ENCODE assay signal across 8 cellular contexts in genomic region chr5:159915913-159916840, GRCh38. TPM values are rescaled to one million over a fixed set of nuclear protein-coding genes. Genes with fewer than 3 reads are reported as not detected.
A peak's percentile ranks its signal among the peaks of the same experiment; 100 is the strongest.
DNase-seq lines count a peak whose midpoint lies in the region; ATAC-seq, FAIRE-seq and TF ChIP-seq lines count a peak whose summit lies in the region.

TSS of gene ADRA1B (plus strand) at chr5:159916482. CDS start at chr5:159916906, 424 bp downstream.

- H3K23ac ChIP-seq in trophoblast cell (ENCODE audit: low read length): no peak within 1 kb of the TSS

- no peak within 1 kb of the TSS for H3K9ac ChIP-seq in trophoblast cell (ENCODE audit: low read length)

- no peaks in the 10 kb centered on the region for H3K9me3 Mint-ChIP-seq in activated naive CD4-positive, alpha-beta T cell treated with anti-CD3 and anti-CD28 coated beads, Interleukin-2, amount 50 U/mL, for 24 hours

- H3K79me2 ChIP-seq in PC-9 (ENCODE audit: low read depth) (peaks cover 49% of the 10 kb centered on the region), trophoblast cell (ENCODE audit: control insufficient read depth, insufficient read depth, low read length, poor library complexity) (no peaks in the 10 kb centered on the region)

- intact Hi-C loops in PC-9 (cut with micrococcal nuclease; ENCODE audit: unreplicated experiment): loop anchor here (1.0 to 10.0 kb wide), 8 partner anchors 71 to 759 kb away; no protein-coding TSS in a partner anchor

- H3K4me2 ChIP-seq in PC-9 (peak within 1 kb of the TSS; percentile 97), trophoblast cell (ENCODE audit: low read length) (peak within 1 kb of the TSS; percentile 66)

- no peaks in the 10 kb centered on the region for H3K36me3 ChIP-seq in HEK293 (ENCODE audit: control insufficient read depth in 2 of 2, insufficient read depth in 1 of 2, low read length in 2 of 2)
- H3K36me3 ChIP-seq in PC-9 (ENCODE audit: low read depth): no peaks in the 10 kb centered on the region
- no peaks in the 10 kb centered on the region for H3K36me3 ChIP-seq in cardiac muscle cell
- H3K36me3 ChIP-seq in trophoblast cell (ENCODE audit: control insufficient read depth in 1 of 2, insufficient read depth in 2 of 2, low read length in 2 of 2): no peaks in the 10 kb centered on the region

- no peaks in the 10 kb centered on the region for H3K9me3 ChIP-seq in HEK293 (ENCODE audit: control insufficient read depth, insufficient read depth, low read depth, low read length)
- no peaks in the 10 kb centered on the region for H3K9me3 ChIP-seq in PC-9 (ENCODE audit: insufficient read depth, low read depth)
- no peaks in the 10 kb centered on the region for H3K9me3 ChIP-seq in cardiac muscle cell (ENCODE audit: low read depth)
- peaks cover 5% of the 10 kb centered on the region for H3K9me3 ChIP-seq in trophoblast cell (ENCODE audit: insufficient read depth, low read depth, low read length)

- POLR2A ChIA-PET in HEK293 (lab: Yijun Ruan, JAX) (interaction anchor here (0.7 kb wide), 1 partner anchor 71 kb away, joined by 3 read pairs; no protein-coding TSS in a partner anchor), PC-9 (lab: Charles Lee; ENCODE audit: unreplicated experiment) (interaction anchor here (0.6 to 0.7 kb wide), 2 partner anchors 65 to 591 kb away, joined by 3 to 15 read pairs; no protein-coding TSS in a partner anchor)

- peak within 1 kb of the TSS; percentile 41 for H3K4me3 ChIP-seq in HEK293 (ENCODE audit: low read depth, low read length)
- peak within 1 kb of the TSS; percentile 64 for H3K4me3 ChIP-seq in PC-9
- peak within 1 kb of the TSS; percentile 39 for H3K4me3 ChIP-seq in cardiac muscle cell
- peak within 1 kb of the TSS; percentile 60 for H3K4me3 ChIP-seq in trophoblast cell (ENCODE audit: low read depth, low read length)

- peaks cover 39% of the 10 kb centered on the region for H3K27me3 Mint-ChIP-seq in activated naive CD4-positive, alpha-beta T cell treated with anti-CD3 and anti-CD28 coated beads, Interleukin-2, amount 50 U/mL, for 24 hours

- H3K4me1 ChIP-seq in HEK293 (ENCODE audit: control insufficient read depth, insufficient read depth, low read length) (no peaks in the 10 kb centered on the region; the same call in 1 of the 2 replicates), PC-9 (replicated peaks; ENCODE audit: insufficient read depth) (peaks cover 94% of the 10 kb centered on the region), cardiac muscle cell (ENCODE audit: low read depth) (peaks cover 10% of the 10 kb centered on the region), trophoblast cell (ENCODE audit: control insufficient read depth in 1 of 2, insufficient read depth in 2 of 2, low read length in 2 of 2) (peaks cover 16 to 32% of the 10 kb centered on the region in 2 experiments)

- H3K14ac ChIP-seq in trophoblast cell (ENCODE audit: low read length): no peak within 1 kb of the TSS

- peak within 1 kb of the TSS; percentile 49 for H3K27ac Mint-ChIP-seq in activated naive CD4-positive, alpha-beta T cell treated with anti-CD3 and anti-CD28 coated beads, Interleukin-2, amount 50 U/mL, for 24 hours

- FAIRE-seq in urothelium cell line (lab: Jason Lieb, UNC): peak; percentile 53

- CTCF ChIA-PET in HEK293 (lab: Yijun Ruan, JAX) (interaction anchor here (0.6 to 5.7 kb wide), 12 partner anchors 42 to 852 kb away, joined by 3 to 43 read pairs (median 4); no protein-coding TSS in a partner anchor), PC-9 (lab: Charles Lee) (interaction anchor here (0.6 to 1.3 kb wide), 13 partner anchors 12 to 665 kb away, joined by 3 to 31 read pairs (median 4); no protein-coding TSS in a partner anchor)

- TF ChIP-seq CTCF in HEK293 (tag by site-specific recombination; IDR thresholded peaks at IDR 0.05) (peak; percentile 31; the same call in 1 of the 2 replicates), PC-9 (conservative IDR thresholded peaks at IDR 0.05) (peak; percentile 51), cardiac muscle cell (IDR thresholded peaks at IDR 0.05; ENCODE audit: low read depth, low read length) (peak; percentile 52)

- H4K12ac ChIP-seq in trophoblast cell (ENCODE audit: low read depth, low read length): peak within 1 kb of the TSS; percentile 31

- peak within 1 kb of the TSS; percentile 3 for H2BK5ac ChIP-seq in trophoblast cell (ENCODE audit: low read depth, low read length, poor library complexity)

- no CpG with 5 or more reads among the region's 81 CpGs for WGBS in trophoblast cell (ENCODE audit: extremely low coverage, insufficient coverage, insufficient read length)

- H3K36me3 Mint-ChIP-seq in activated naive CD4-positive, alpha-beta T cell treated with anti-CD3 and anti-CD28 coated beads, Interleukin-2, amount 50 U/mL, for 24 hours: no peaks in the 10 kb centered on the region

- H4K91ac ChIP-seq in trophoblast cell (ENCODE audit: low read depth, low read length): peak within 1 kb of the TSS; percentile 71

- H3K27me3 ChIP-seq in PC-9 (ENCODE audit: insufficient read depth, low read depth) (no peaks in the 10 kb centered on the region), cardiac muscle cell (no peaks in the 10 kb centered on the region), trophoblast cell (ENCODE audit: insufficient read depth, low read length) (no peaks in the 10 kb centered on the region)

- no peaks in the 10 kb centered on the region for H3K9me2 ChIP-seq in PC-9 (ENCODE audit: insufficient read depth)

- ATAC-seq in GM18520 (IDR thresholded peaks at IDR 0.05; ENCODE audit: unreplicated experiment): no peak

- peak within 1 kb of the TSS; percentile 75 for H2AFZ ChIP-seq in PC-9
- H2AFZ ChIP-seq in trophoblast cell (ENCODE audit: insufficient read depth, low read length, poor library complexity): peak within 1 kb of the TSS; percentile 2

- H3K27ac ChIP-seq in HEK293 (ENCODE audit: extremely low read depth, low read depth, low read length) (peak within 1 kb of the TSS; percentile 7; the same call in 1 of the 2 replicates), PC-9 (peak within 1 kb of the TSS; percentile 100), cardiac muscle cell (no peak within 1 kb of the TSS), trophoblast cell (ENCODE audit: low read depth, low read length) (peak within 1 kb of the TSS; percentile 22)

- H2AK5ac ChIP-seq in trophoblast cell (ENCODE audit: low read length): no peak within 1 kb of the TSS

- peak within 1 kb of the TSS; percentile 71 for H3K18ac ChIP-seq in trophoblast cell (ENCODE audit: low read length)

- H4K20me1 ChIP-seq in PC-9 (ENCODE audit: insufficient read depth): 0 out of 2 replicates have a peak, but pooled peaks cover 5% of the 10 kb centered on the region

- H3K4me1 Mint-ChIP-seq in activated naive CD4-positive, alpha-beta T cell treated with anti-CD3 and anti-CD28 coated beads, Interleukin-2, amount 50 U/mL, for 24 hours: peaks cover 11% of the 10 kb centered on the region

- H3K4me3 Mint-ChIP-seq in activated naive CD4-positive, alpha-beta T cell treated with anti-CD3 and anti-CD28 coated beads, Interleukin-2, amount 50 U/mL, for 24 hours: peak within 1 kb of the TSS; percentile 73

- peak within 1 kb of the TSS; percentile 39 for H4K8ac ChIP-seq in trophoblast cell (ENCODE audit: low read depth, low read length)

- H2BK12ac ChIP-seq in trophoblast cell (ENCODE audit: low read length): peak within 1 kb of the TSS; percentile 16

- H3K4ac ChIP-seq in trophoblast cell (ENCODE audit: low read depth, low read length): no peak within 1 kb of the TSS

- H3F3A ChIP-seq in PC-9 (ENCODE audit: insufficient read depth, low read depth): peaks cover 32% of the 10 kb centered on the region

- BruUV-seq in PC-9 (replicated peaks; lab: Mats Ljungman, UMichigan): TSS peak; percentile 51

- H2BK120ac ChIP-seq in trophoblast cell (ENCODE audit: insufficient read depth, low read length, poor library complexity): peak within 1 kb of the TSS; percentile 18

- DNase-seq in DMS114 treated with DMSO at 0.1 percent for 48 hours (lab: John Stamatoyannopoulos, UW; ENCODE audit: unreplicated experiment) (peak; percentile 5), PC-9 (peak; percentile 45 to 87), cardiac muscle cell (ENCODE audit: low read depth in 1 of 2, low spot score in 1 of 2) (peak; percentile 78 to 91), trophoblast cell (peak; percentile 34 to 42), urothelium cell line (ENCODE audit: low spot score) (peak; percentile 81)

- H3K79me1 ChIP-seq in trophoblast cell (ENCODE audit: low read length): peaks cover 20% of the 10 kb centered on the region

TF ChIP-seq in HEK293, 187 proteins besides CTCF, POLR2A, EP300 and RAD21 (continues in another document):
- no peak for TF ChIP-seq HOXC10 (CRISPR knock-in tag; IDR thresholded peaks at IDR 0.05)
- TF ChIP-seq ZNF214 (tag by site-specific recombination; IDR thresholded peaks at IDR 0.05; ENCODE audit: borderline replicate concordance): no peak
- TF ChIP-seq SETDB1 (IDR thresholded peaks at IDR 0.05; ENCODE audit: insufficient read length, low read length): no peak
- TF ChIP-seq SP2 (tag by site-specific recombination; IDR thresholded peaks at IDR 0.05): peak; percentile 41; the same call in 1 of the 2 replicates
- no peak for TF ChIP-seq SCRT1 (tag by site-specific recombination; IDR thresholded peaks at IDR 0.05; ENCODE audit: borderline replicate concordance)
- peak; percentile 22; the same call in 1 of the 2 replicates for TF ChIP-seq ZNF398 (tag by site-specific recombination; IDR thresholded peaks at IDR 0.05)
- no peak for TF ChIP-seq HOXD13 (CRISPR knock-in tag; IDR thresholded peaks at IDR 0.05; ENCODE audit: borderline replicate concordance)
- TF ChIP-seq ZNF48 (tag by site-specific recombination; IDR thresholded peaks at IDR 0.05): no peak
- peak; percentile 51; the same call in 1 of the 2 replicates for TF ChIP-seq GLIS2 (tag by site-specific recombination; IDR thresholded peaks at IDR 0.05)
- TF ChIP-seq ZFP41 (tag by site-specific recombination; IDR thresholded peaks at IDR 0.05; ENCODE audit: borderline replicate concordance): no peak

RNA-seq across cellular contexts. Expression of gene ADRA1B, which starts in this region (rescaled TPM):
- total RNA-seq in PC-9 (2021): 4.6 and 6.0 TPM in 2 replicates
- 1.8 and 2.9 TPM in 2 replicates for total RNA-seq in cardiac muscle cell
- 0.79 and 0.84 TPM in 2 replicates for polyA plus RNA-seq in cardiac muscle cell
- polyA plus RNA-seq in trophoblast cell (2013): 4.2 and 4.4 TPM in 2 replicates

Comparison
In these comparisons a context has a peak if more than half of its experiments do, and no peak if none do; other contexts are left out.
1. DNase-seq: peak in every context shown above with its lines; median percentile 84 in cardiac muscle cell; 81 in urothelium cell line; 66 in PC-9; 38 in trophoblast cell; 5 in DMS114 treated with DMSO at 0.1 percent for 48 hours.